Comparison of ENCODE assay signal across 8 cellular contexts in genomic region chr7:65034120-65034782, GRCh38. TPM values are rescaled to one million over a fixed set of nuclear protein-coding genes. Genes with fewer than 3 reads are reported as not detected.
DNase-seq lines count a peak whose midpoint lies in the region; ATAC-seq, FAIRE-seq and TF ChIP-seq lines count a peak whose summit lies in the region.
"Not testable (repeated sequence)": the region's sequence is repeated elsewhere in the genome, so short reads cannot be mapped to it uniquely, and the experiment has no call there.

No MANE protein-coding gene starts in this region.

- not testable (repeated sequence) for H3K4me1 ChIP-seq in IMR-90 (ENCODE audit: control insufficient read depth, insufficient read depth, low read length); small intestine (ENCODE audit: control insufficient read depth in 2 of 2, insufficient read depth in 1 of 2, low read depth in 1 of 2, low read length in 1 of 2)

- not testable (repeated sequence) for H3K9ac ChIP-seq in IMR-90 (ENCODE audit: low read depth, low read length)

- POLR2A ChIA-PET in IMR-90 (lab: Charles Lee; ENCODE audit: unreplicated experiment): not testable (repeated sequence)

- no CpG with 5 or more reads among the region's 10 CpGs for WGBS in IMR-90 (ENCODE audit: extremely low coverage in 2 of 2, insufficient read length in 1 of 2), 2 experiments
- WGBS in small intestine, 3 donors: 63 to 75% (median 69%) methylated on average over 7 to 10 of the region's 10 CpGs

- not testable (repeated sequence) for H3K4me3 ChIP-seq in IMR-90 (ENCODE audit: insufficient read depth, low read depth, low read length); small intestine (ENCODE audit: low read depth in 1 of 2, low read length in 2 of 2)

- FAIRE-seq in small intestine (lab: Jason Lieb, UNC): not testable (repeated sequence)

- dilution Hi-C loops in IMR-90 (cut with HindIII; ENCODE audit: low sequenced_read_pairs, unreplicated experiment): not testable (repeated sequence)

- not testable (repeated sequence) for TF ChIP-seq CTCF in IMR-90 (conservative IDR thresholded peaks at IDR 0.05; ENCODE audit: low read depth, low read length)

- DNase-seq in AG08396 (ENCODE audit: low spot score): peak; percentile 21
- DNase-seq in EL: peak; percentile 69
- DNase-seq in IMR-90: peak; percentile 67
- DNase-seq in SK-MEL-5 (ENCODE audit: low read depth, low spot score): peak; percentile 37
- DNase-seq in astrocyte of the hippocampus (ENCODE audit: low read depth, low spot score): peak; percentile 24
- DNase-seq in fibroblast of peridontal ligament (ENCODE audit: extremely low read depth): peak; percentile 13
- DNase-seq in kidney tubule cell (ENCODE audit: low spot score): peak; percentile 27
- DNase-seq in small intestine: peak; percentile 7

- H2BK20ac ChIP-seq in IMR-90 (ENCODE audit: low read depth, low read length): not testable (repeated sequence)

- not testable (repeated sequence) for H4K20me1 ChIP-seq in IMR-90 (ENCODE audit: insufficient read depth, low read length)

- H2BK120ac ChIP-seq in IMR-90 (ENCODE audit: low read depth, low read length): not testable (repeated sequence)

- not testable (repeated sequence) for BruUV-seq in IMR-90 (replicated peaks; lab: Mats Ljungman, UMichigan)

- not testable (repeated sequence) for H3K18ac ChIP-seq in IMR-90 (ENCODE audit: low read depth, low read length)

- not testable (repeated sequence) for H3K27me3 ChIP-seq in IMR-90 (ENCODE audit: control insufficient read depth, insufficient read depth, low read length); small intestine (ENCODE audit: control insufficient read depth in 2 of 2, insufficient read depth in 2 of 2, low read length in 2 of 2)

- H4K8ac ChIP-seq in IMR-90 (ENCODE audit: low read depth in 2 of 2, low read length in 2 of 2): 0 out of 4 replicates have a peak overlapping the region, but pooled peaks of 1 of the 2 experiments have one; percentile 39

- H3K27ac ChIP-seq in IMR-90 (ENCODE audit: insufficient read depth, low read length): peak overlapping the region; percentile 7; the same call in 1 of the 2 replicates
- not testable (repeated sequence) for H3K27ac ChIP-seq in small intestine (ENCODE audit: low read depth in 1 of 2, low read length in 1 of 2)

- H3K79me1 ChIP-seq in IMR-90 (ENCODE audit: low read depth in 1 of 2, low read length in 2 of 2): not testable (repeated sequence)

- H3K23ac ChIP-seq in IMR-90 (ENCODE audit: low read depth, low read length): not testable (repeated sequence)

- not testable (repeated sequence) for H2AK9ac ChIP-seq in IMR-90 (replicated peaks; ENCODE audit: low read depth, low read length, poor library complexity)

- H3K36me3 ChIP-seq in IMR-90 (ENCODE audit: control insufficient read depth, insufficient read depth, low read length); small intestine (ENCODE audit: control insufficient read depth in 2 of 2, insufficient read depth in 2 of 2, low read length in 2 of 2): not testable (repeated sequence)

- not testable (repeated sequence) for H2BK5ac ChIP-seq in IMR-90 (ENCODE audit: low read depth, low read length, poor library complexity, severe bottlenecking)

- not testable (repeated sequence) for H3K4ac ChIP-seq in IMR-90 (ENCODE audit: low read depth, low read length)

- intact Hi-C loops in IMR-90 (cut with micrococcal nuclease): not testable (repeated sequence)

- not testable (repeated sequence) for H3K9me1 ChIP-seq in IMR-90 (ENCODE audit: insufficient read depth, low read length)

- not testable (repeated sequence) for TF ChIP-seq POLR2A in IMR-90 (IDR thresholded peaks at IDR 0.05; ENCODE audit: low read depth, low read length)

- H4K5ac ChIP-seq in IMR-90 (ENCODE audit: low read depth, low read length): not testable (repeated sequence)

- CTCF ChIA-PET in IMR-90 (lab: Yijun Ruan, JAX): interaction anchor here (0.6 kb wide), 1 partner anchor 47 kb away, joined by 4 read pairs; no protein-coding TSS in a partner anchor

- H3K9me3 ChIP-seq in IMR-90 (ENCODE audit: control insufficient read depth, insufficient read depth, low read length); small intestine (ENCODE audit: control insufficient read depth, low read depth): not testable (repeated sequence)

- H3K14ac ChIP-seq in IMR-90 (replicated peaks; ENCODE audit: low read depth, low read length): not testable (repeated sequence)

- not testable (repeated sequence) for H2BK15ac ChIP-seq in IMR-90 (ENCODE audit: low read depth, low read length)

- H2AFZ ChIP-seq in IMR-90 (replicated peaks; ENCODE audit: low read length, poor library complexity): not testable (repeated sequence)

- not testable (repeated sequence) for H3K4me2 ChIP-seq in IMR-90 (ENCODE audit: low read depth, low read length)

- H3K56ac ChIP-seq in IMR-90 (ENCODE audit: extremely low read depth, insufficient read depth, low read length): not testable (repeated sequence)

- not testable (repeated sequence) for H2AK5ac ChIP-seq in IMR-90 (ENCODE audit: low read depth, low read length)

- ATAC-seq in IMR-90 (ENCODE audit: low read depth): not testable (repeated sequence)

- in situ Hi-C loops in IMR-90 (cut with MboI; ENCODE audit: low sequenced_read_pairs); SK-MEL-5 (cut with HindIII; ENCODE audit: low pct_unique_long_range_greater_than_20kb, low sequenced_read_pairs): not testable (repeated sequence)

- 0 out of 2 replicates have a peak overlapping the region, but pooled peaks have one; percentile 47 for H4K91ac ChIP-seq in IMR-90 (ENCODE audit: insufficient read depth, low read depth, low read length)

- TF ChIP-seq RAD21 in IMR-90 (IDR thresholded peaks at IDR 0.05; ENCODE audit: low read length): not testable (repeated sequence)

RNA-seq across cellular contexts. Expression of gene ERV3-1, which starts 27.8 kb away (rescaled TPM):
- 8.6 and 11.8 TPM in 2 replicates for total RNA-seq in IMR-90 (2012; rRNA removed)
- 6.1 and 7.0 TPM in 2 replicates for polyA plus RNA-seq in IMR-90 (2012; rRNA removed)
- polyA plus RNA-seq in IMR-90 (2012; cell fraction: cytosol; rRNA removed): 0.73 and 1.4 TPM in 2 replicates
- polyA plus RNA-seq in IMR-90 (2012; cell fraction: nucleus; rRNA removed; ENCODE audit: low replicate concordance): 9.1 and 64.9 TPM in 2 replicates
- total RNA-seq in SK-MEL-5 (2014; rRNA removed; shearing (Covaris generic)): 1.8 and 2.1 TPM in 2 replicates
- polyA plus RNA-seq in SK-MEL-5 (2015; cell fraction: cytosol; rRNA removed): 0.24 and 1.1 TPM in 2 replicates
- 7.1 and 11.5 TPM in 2 replicates for polyA plus RNA-seq in SK-MEL-5 (2015; cell fraction: nucleus; rRNA removed)
- 10 to 100 TPM in 1 of 3 donors, 1 to 10 TPM in 1, under 1 TPM in 1; 0.27 to 12.7 (median 4.5) TPM for polyA plus RNA-seq in small intestine

RNA-seq across cellular contexts. Expression of gene ZNF117, which starts 43.4 kb away (rescaled TPM):
- 2.9 and 4.4 TPM in 2 replicates for total RNA-seq in IMR-90 (2012; rRNA removed)
- polyA plus RNA-seq in IMR-90 (2012; rRNA removed) (2.5 and 4.0 TPM in 2 replicates), small intestine (1 to 10 TPM in 1 of 3 donors, under 1 TPM in 2; 0.27 to 1.9 (median 0.67) TPM)
- polyA plus RNA-seq in IMR-90 (2012; cell fraction: cytosol; rRNA removed): 0.11 TPM in 2 replicates
- 1.4 and 26.9 TPM in 2 replicates for polyA plus RNA-seq in IMR-90 (2012; cell fraction: nucleus; rRNA removed; ENCODE audit: low replicate concordance)
- 0.11 and 0.16 TPM in 2 replicates for total RNA-seq in SK-MEL-5 (2014; rRNA removed; shearing (Covaris generic))
- 0.02 and 0.32 TPM in 2 replicates for polyA plus RNA-seq in SK-MEL-5 (2015; cell fraction: cytosol; rRNA removed)
- polyA plus RNA-seq in SK-MEL-5 (2015; cell fraction: nucleus; rRNA removed): 1.0 and 1.6 TPM in 2 replicates

Comparison
In these comparisons a context has a peak if more than half of its experiments do, and no peak if none do; other contexts are left out.
1. DNase-seq: peak in every context shown above with its lines; median percentile 69 in EL; 67 in IMR-90; 37 in SK-MEL-5; 27 in kidney tubule cell; 24 in astrocyte of the hippocampus; 21 in AG08396; 13 in fibroblast of peridontal ligament; 7 in small intestine.